Comparison of ENCODE assay signal across 17 cellular contexts in genomic region chr3:129256270-129256669, GRCh38. TPM values are rescaled to one million over a fixed set of nuclear protein-coding genes. Genes with fewer than 3 reads are reported as not detected.
DNase-seq lines count a peak whose midpoint lies in the region; ATAC-seq and TF ChIP-seq lines count a peak whose summit lies in the region.
"Had no signal": no experiment of that assay in that cellular context is flagged by ENCODE, and none has a peak within 500 bp of the region (broad histone marks: within the 10 kb centered on the region; RNA-seq: fewer than 3 reads in every experiment).

No MANE protein-coding gene starts in this region.

- H3K4me3 ChIP-seq in heart left ventricle (no peak overlapping the region), right cardiac atrium (ENCODE audit: low read length) (no peak overlapping the region), stomach (no peak overlapping the region)
- H3K4me3 ChIP-seq: GM23248 had no signal

- H3K36me3 ChIP-seq in heart left ventricle: peaks cover 0 to 100% (median 98%) of the 10 kb centered on the region in 9 donors
- peaks cover 97 to 100% (median 100%) of the 10 kb centered on the region in 4 donors for H3K36me3 ChIP-seq in stomach

- no peak for TF ChIP-seq CTCF in heart left ventricle (IDR thresholded peaks at IDR 0.05)
- TF ChIP-seq CTCF in stomach (IDR thresholded peaks at IDR 0.05): no peak

- 51 to 63% (median 57%) methylated on average over 6 of the region's 6 CpGs for WGBS in heart left ventricle, 4 donors
- 62% methylated on average over 6 of the region's 6 CpGs for WGBS in right cardiac atrium
- WGBS in stomach, 5 donors: 80 to 87% (median 84%) methylated on average over 6 of the region's 6 CpGs

- peaks cover 78% of the 10 kb centered on the region for H3K36me3 Mint-ChIP-seq in activated CD4-positive, alpha-beta T cell treated with anti-CD3 and anti-CD28 coated beads, Interleukin-2, amount 10 ng/mL, durations not matched to agents 7 days and 5 days (ENCODE audit: low read depth)
- peaks cover 68% of the 10 kb centered on the region for H3K36me3 Mint-ChIP-seq in activated CD4-positive, alpha-beta T cell treated with anti-CD3 and anti-CD28 coated beads for 36 hours (ENCODE audit: low read depth)
- peaks cover 57 to 75% of the 10 kb centered on the region in 2 donors for H3K36me3 Mint-ChIP-seq in stimulated activated naive B cell treated with anti-CD40 and anti-IgM and Interleukin-4, amounts not matched to agents 10 μg/mL and 1 μg/mL and 100 μg/mL, for 72 hours

- CTCF ChIA-PET in activated CD4-positive, alpha-beta T cell treated with anti-CD3 and anti-CD28 coated beads, Interleukin-2, amount 10 ng/mL, durations not matched to agents 7 days and 5 days (lab: Charles Lee): interaction anchor here (0.8 to 4.4 kb wide), 3 partner anchors 10 to 22 kb away, joined by 3 to 22 read pairs (median 5); partner anchors contain the start of gene HMCES
- CTCF ChIA-PET in activated CD4-positive, alpha-beta T cell treated with anti-CD3 and anti-CD28 coated beads for 36 hours (lab: Charles Lee): interaction anchor here (0.7 to 1.0 kb wide), 2 partner anchors 94 to 113 kb away, joined by 3 to 4 read pairs; no protein-coding TSS in a partner anchor

- TF ChIP-seq POLR2A in heart left ventricle (IDR thresholded peaks at IDR 0.05): no peak
- TF ChIP-seq POLR2A in stomach (IDR thresholded peaks at IDR 0.05): no peak

- H3K9me3 ChIP-seq in heart left ventricle: no peaks in the 10 kb centered on the region
- no peaks in the 10 kb centered on the region for H3K9me3 ChIP-seq in right cardiac atrium (ENCODE audit: control insufficient read depth, low read length)
- H3K9me3 ChIP-seq in stomach: no peaks in the 10 kb centered on the region

- POLR2A ChIA-PET in activated CD4-positive, alpha-beta T cell treated with anti-CD3 and anti-CD28 coated beads, Interleukin-2, amount 10 ng/mL, durations not matched to agents 7 days and 5 days (lab: Charles Lee): no interaction called here
- POLR2A ChIA-PET in activated CD4-positive, alpha-beta T cell treated with anti-CD3 and anti-CD28 coated beads for 36 hours (lab: Charles Lee): no interaction called here

- DNase-seq in activated CD4-positive, alpha-beta T cell treated with anti-CD3 and anti-CD28 coated beads, Interleukin-2, amount 10 ng/mL, durations not matched to agents 7 days and 5 days: no peak
- no peak for DNase-seq in activated CD4-positive, alpha-beta T cell treated with anti-CD3 and anti-CD28 coated beads for 36 hours
- DNase-seq in heart left ventricle (peak in 2 of 5 donors; percentile 30 to 42), right cardiac atrium (no peak), stomach (no peak), SIG-M5 treated with dmso at 0.1 percent for 504 hours (lab: John Stamatoyannopoulos, UW; ENCODE audit: unreplicated experiment) (no peak), putamen (ENCODE audit: low spot score) (no peak)
- DNase-seq in stimulated activated naive B cell treated with anti-CD40 and anti-IgM and Interleukin-4, amounts not matched to agents 10 μg/mL and 1 μg/mL and 100 μg/mL, for 72 hours: no peak
- DNase-seq: CD8-positive, alpha-beta T cell; COR-L47; DMS153; DMS79 treated with DMSO at 0.1 percent for 48 hours; EL; GM23248; H7 had no signal

- peak overlapping the region; percentile 73 for H3K27ac Mint-ChIP-seq in activated CD4-positive, alpha-beta T cell treated with anti-CD3 and anti-CD28 coated beads, Interleukin-2, amount 10 ng/mL, durations not matched to agents 7 days and 5 days
- H3K27ac Mint-ChIP-seq in activated CD4-positive, alpha-beta T cell treated with anti-CD3 and anti-CD28 coated beads for 36 hours: no peak overlapping the region
- H3K27ac Mint-ChIP-seq in stimulated activated naive B cell treated with anti-CD40 and anti-IgM and Interleukin-4, amounts not matched to agents 10 μg/mL and 1 μg/mL and 100 μg/mL, for 72 hours: peak overlapping the region; percentile 51
- H3K27ac Mint-ChIP-seq: CD8-positive, alpha-beta T cell had no signal

- H3K27me3 Mint-ChIP-seq in activated CD4-positive, alpha-beta T cell treated with anti-CD3 and anti-CD28 coated beads, Interleukin-2, amount 10 ng/mL, durations not matched to agents 7 days and 5 days: no peaks in the 10 kb centered on the region
- no peaks in the 10 kb centered on the region for H3K27me3 Mint-ChIP-seq in activated CD4-positive, alpha-beta T cell treated with anti-CD3 and anti-CD28 coated beads for 36 hours
- H3K27me3 Mint-ChIP-seq in stimulated activated naive B cell treated with anti-CD40 and anti-IgM and Interleukin-4, amounts not matched to agents 10 μg/mL and 1 μg/mL and 100 μg/mL, for 72 hours: no peaks in the 10 kb centered on the region

- intact Hi-C loops in activated CD4-positive, alpha-beta T cell treated with anti-CD3 and anti-CD28 coated beads for 36 hours (cut with DNase I, micrococcal nuclease): no loop called here
- intact Hi-C loops in heart left ventricle (cut with DNase I): no loop called here
- intact Hi-C loops in right cardiac atrium (cut with DNase I): loop anchor here in 2 of 4 donors (10.0 kb wide), 2 partner anchors 101 to 281 kb away; no protein-coding TSS in a partner anchor
- intact Hi-C loops in stomach (cut with DNase I; ENCODE audit: low total_unique reads): no loop called here

- H3K4me1 Mint-ChIP-seq in activated CD4-positive, alpha-beta T cell treated with anti-CD3 and anti-CD28 coated beads, Interleukin-2, amount 10 ng/mL, durations not matched to agents 7 days and 5 days: peaks cover 18% of the 10 kb centered on the region
- H3K4me1 Mint-ChIP-seq in activated CD4-positive, alpha-beta T cell treated with anti-CD3 and anti-CD28 coated beads for 36 hours: peaks cover 7% of the 10 kb centered on the region
- H3K4me1 Mint-ChIP-seq in stimulated activated naive B cell treated with anti-CD40 and anti-IgM and Interleukin-4, amounts not matched to agents 10 μg/mL and 1 μg/mL and 100 μg/mL, for 72 hours: peaks cover 4 to 6% of the 10 kb centered on the region in 2 donors
- H3K4me1 Mint-ChIP-seq: CD14-positive monocyte had no signal

- ATAC-seq in activated CD4-positive, alpha-beta T cell treated with anti-CD3 and anti-CD28 coated beads for 36 hours: no peak
- ATAC-seq in heart left ventricle (peak; percentile 44 to 80 (median 58)), right cardiac atrium (peak in 1 of 2 donors; percentile 29)
- ATAC-seq in stimulated activated naive B cell treated with anti-CD40 and anti-IgM and Interleukin-4, amounts not matched to agents 10 μg/mL and 1 μg/mL and 100 μg/mL, for 72 hours (replicated peaks): no peak
- ATAC-seq: CD8-positive, alpha-beta T cell had no signal

- no peak for TF ChIP-seq EP300 in stomach (IDR thresholded peaks at IDR 0.05)

- H3K27me3 ChIP-seq in heart left ventricle: no peaks in the 10 kb centered on the region
- no peaks in the 10 kb centered on the region for H3K27me3 ChIP-seq in right cardiac atrium (ENCODE audit: control insufficient read depth, insufficient read depth)
- no peaks in the 10 kb centered on the region for H3K27me3 ChIP-seq in stomach

- H3K9me3 Mint-ChIP-seq in activated CD4-positive, alpha-beta T cell treated with anti-CD3 and anti-CD28 coated beads, Interleukin-2, amount 10 ng/mL, durations not matched to agents 7 days and 5 days: no peaks in the 10 kb centered on the region
- H3K9me3 Mint-ChIP-seq in activated CD4-positive, alpha-beta T cell treated with anti-CD3 and anti-CD28 coated beads for 36 hours (ENCODE audit: low read depth): no peaks in the 10 kb centered on the region
- H3K9me3 Mint-ChIP-seq in stimulated activated naive B cell treated with anti-CD40 and anti-IgM and Interleukin-4, amounts not matched to agents 10 μg/mL and 1 μg/mL and 100 μg/mL, for 72 hours: no peaks in the 10 kb centered on the region
- H3K9me3 Mint-ChIP-seq: CD8-positive, alpha-beta T cell had no signal

- peak overlapping the region in 6 of 12 donors; percentile 10 to 64 (median 50) for H3K27ac ChIP-seq in heart left ventricle
- H3K27ac ChIP-seq in right cardiac atrium (ENCODE audit: low read length): peak overlapping the region; percentile 40
- H3K27ac ChIP-seq in stomach: no peak overlapping the region
- H3K27ac ChIP-seq: 22Rv1, GM23248 had no signal

- H3K4me3 Mint-ChIP-seq in activated CD4-positive, alpha-beta T cell treated with anti-CD3 and anti-CD28 coated beads, Interleukin-2, amount 10 ng/mL, durations not matched to agents 7 days and 5 days: no peak overlapping the region
- H3K4me3 Mint-ChIP-seq in activated CD4-positive, alpha-beta T cell treated with anti-CD3 and anti-CD28 coated beads for 36 hours: no peak overlapping the region
- H3K4me3 Mint-ChIP-seq in stimulated activated naive B cell treated with anti-CD40 and anti-IgM and Interleukin-4, amounts not matched to agents 10 μg/mL and 1 μg/mL and 100 μg/mL, for 72 hours: no peak overlapping the region
- H3K4me3 Mint-ChIP-seq: CD14-positive monocyte; CD8-positive, alpha-beta T cell had no signal

- peaks cover 0 to 28% (median 9%) of the 10 kb centered on the region in 12 donors for H3K4me1 ChIP-seq in heart left ventricle
- H3K4me1 ChIP-seq in right cardiac atrium (ENCODE audit: control insufficient read depth, insufficient read depth, low read length): peaks cover 4% of the 10 kb centered on the region
- H3K4me1 ChIP-seq in stomach: peaks cover 5 to 25% (median 17%) of the 10 kb centered on the region in 4 donors

RNA-seq across cellular contexts. Expression of gene COPG1, which starts 6.9 kb away (rescaled TPM):
- 100 to 1,000 TPM; 110 to 136 TPM for total RNA-seq in activated CD4-positive, alpha-beta T cell treated with anti-CD3 and anti-CD28 coated beads, Interleukin-2, amount 10 ng/mL, durations not matched to agents 7 days and 5 days
- 100 to 1,000 TPM; 120 to 142 TPM for total RNA-seq in activated CD4-positive, alpha-beta T cell treated with anti-CD3 and anti-CD28 coated beads for 36 hours
- total RNA-seq in heart left ventricle (100 to 1,000 TPM in 4 of 9 donors, 10 to 100 TPM in 5; 78.6 to 121 (median 93.9) TPM), right cardiac atrium (100 to 1,000 TPM in 3 of 4 donors, 10 to 100 TPM in 1; 76.3 to 133 (median 108) TPM), stomach (100 to 1,000 TPM in 4 of 5 donors, 10 to 100 TPM in 1; 38.5 to 356 (median 114) TPM)
- polyA plus RNA-seq in heart left ventricle (100 to 1,000 TPM in 1 of 2 donors, 10 to 100 TPM in 1; 82.3 to 115 TPM), right cardiac atrium (83.2 TPM), stomach (100 to 1,000 TPM in 1 of 3 donors, 10 to 100 TPM in 2; 79.8 to 113 (median 88.7) TPM)

RNA-seq across cellular contexts. Expression of gene HMCES, which starts 22.4 kb away (rescaled TPM):
- 10 to 100 TPM; 45.5 to 51.2 TPM for total RNA-seq in activated CD4-positive, alpha-beta T cell treated with anti-CD3 and anti-CD28 coated beads, Interleukin-2, amount 10 ng/mL, durations not matched to agents 7 days and 5 days
- 10 to 100 TPM; 43.1 to 56.7 TPM for total RNA-seq in activated CD4-positive, alpha-beta T cell treated with anti-CD3 and anti-CD28 coated beads for 36 hours
- total RNA-seq in heart left ventricle: 10 to 100 TPM; 30.0 to 46.3 (median 37.7) TPM
- 10 to 100 TPM; 30.7 to 46.6 TPM for polyA plus RNA-seq in heart left ventricle
- 10 to 100 TPM; 38.0 to 53.2 (median 42.3) TPM for total RNA-seq in right cardiac atrium
- 37.0 TPM for polyA plus RNA-seq in right cardiac atrium
- total RNA-seq in stomach: 10 to 100 TPM; 19.1 to 80.5 (median 26.8) TPM
- polyA plus RNA-seq in stomach: 10 to 100 TPM; 16.4 to 37.4 (median 22.5) TPM

Comparison
In these comparisons a context has a peak if more than half of its experiments do, and no peak if none do; other contexts are left out.
1. ATAC-seq: peak in heart left ventricle (4 of 4); none in activated CD4-positive, alpha-beta T cell treated with anti-CD3 and anti-CD28 coated beads for 36 hours (single experiment) and stimulated activated naive B cell treated with anti-CD40 and anti-IgM and Interleukin-4, amounts not matched to agents 10 μg/mL and 1 μg/mL and 100 μg/mL, for 72 hours (0 of 2).